ENCODE assay signal across 8 cellular contexts in genomic region chr4:176320976-176321361, GRCh38. TPM values are rescaled to one million over a fixed set of nuclear protein-coding genes. Genes with fewer than 3 reads are reported as not detected.
A peak's percentile ranks its signal among the peaks of the same experiment; 100 is the strongest.
DNase-seq lines count a peak whose midpoint lies in the region; ATAC-seq and TF ChIP-seq lines count a peak whose summit lies in the region.

No MANE protein-coding gene starts in this region.

- no peaks in the 10 kb centered on the region for H3K27me3 Mint-ChIP-seq in CD4-positive, alpha-beta memory T cell
- peaks cover 0 to 4% (median 0%) of the 10 kb centered on the region in 5 donors for H3K27me3 Mint-ChIP-seq in naive thymus-derived CD4-positive, alpha-beta T cell

- no peaks in the 10 kb centered on the region for H3K9me3 Mint-ChIP-seq in CD4-positive, alpha-beta memory T cell
- no peaks in the 10 kb centered on the region for H3K9me3 Mint-ChIP-seq in naive thymus-derived CD4-positive, alpha-beta T cell

- peak overlapping the region; percentile 88 to 97 (median 94) for H3K4me3 Mint-ChIP-seq in CD4-positive, alpha-beta memory T cell
- peak overlapping the region; percentile 83 to 95 (median 91) for H3K4me3 Mint-ChIP-seq in naive thymus-derived CD4-positive, alpha-beta T cell

- DNase-seq in CD4-positive, alpha-beta memory T cell = no peak
- DNase-seq in M059J (ENCODE audit: low read depth) (peak; percentile 8), colonic mucosa (no peak), NCI-H2196 (lab: John Stamatoyannopoulos, UW; ENCODE audit: unreplicated experiment) (no peak), DMS153 (lab: John Stamatoyannopoulos, UW) (no peak), SHP77 treated with DMSO at 0.1 percent for 48 hours (lab: John Stamatoyannopoulos, UW) (no peak)
- no peak for DNase-seq in naive thymus-derived CD4-positive, alpha-beta T cell

- TF ChIP-seq CTCF in colonic mucosa (IDR thresholded peaks at IDR 0.05) = no peak

- peak overlapping the region; percentile 64 to 97 for H3K9ac ChIP-seq in colonic mucosa (ENCODE audit: low read depth in 2 of 2, low read length in 2 of 2)

- H3K27ac ChIP-seq in CD4-positive, alpha-beta memory T cell (ENCODE audit: low read depth, low read length) = peak overlapping the region; percentile 95
- H3K27ac ChIP-seq in colonic mucosa = peak overlapping the region; percentile 99
- H3K27ac ChIP-seq in naive thymus-derived CD4-positive, alpha-beta T cell (ENCODE audit: low read depth, low read length) = peak overlapping the region; percentile 91

- no peaks in the 10 kb centered on the region for H3K9me3 ChIP-seq in CD4-positive, alpha-beta memory T cell (ENCODE audit: control insufficient read depth in 1 of 2, low read length in 2 of 2)
- H3K9me3 ChIP-seq in colonic mucosa = no peaks in the 10 kb centered on the region
- H3K9me3 ChIP-seq in naive thymus-derived CD4-positive, alpha-beta T cell (ENCODE audit: control insufficient read depth in 2 of 3, low read length in 3 of 3) = no peaks in the 10 kb centered on the region

- H3K36me3 Mint-ChIP-seq in CD4-positive, alpha-beta memory T cell = peaks cover 0 to 20% of the 10 kb centered on the region in 2 donors
- peaks cover 0 to 22% (median 0%) of the 10 kb centered on the region in 5 donors for H3K36me3 Mint-ChIP-seq in naive thymus-derived CD4-positive, alpha-beta T cell

- peaks cover 58% of the 10 kb centered on the region for H3K4me1 ChIP-seq in CD4-positive, alpha-beta memory T cell (ENCODE audit: insufficient read depth, low read length)
- H3K4me1 ChIP-seq in colonic mucosa = peaks cover 3% of the 10 kb centered on the region
- H3K4me1 ChIP-seq in naive thymus-derived CD4-positive, alpha-beta T cell (ENCODE audit: control insufficient read depth in 2 of 2, insufficient read depth in 2 of 2, low read length in 2 of 2) = peaks cover 32 to 35% of the 10 kb centered on the region in 2 donors

- H3K27ac Mint-ChIP-seq in CD4-positive, alpha-beta memory T cell = peak overlapping the region; percentile 91 to 98 (median 96)
- H3K27ac Mint-ChIP-seq in naive thymus-derived CD4-positive, alpha-beta T cell = peak overlapping the region; percentile 85 to 97 (median 92)

- H3K4me3 ChIP-seq in CD4-positive, alpha-beta memory T cell (ENCODE audit: low read length in 2 of 2) = peak overlapping the region; percentile 36 to 59
- H3K4me3 ChIP-seq in colonic mucosa = peak overlapping the region; percentile 76
- H3K4me3 ChIP-seq in naive thymus-derived CD4-positive, alpha-beta T cell (ENCODE audit: low read length) = peak overlapping the region; percentile 85

- no peaks in the 10 kb centered on the region for H3K36me3 ChIP-seq in CD4-positive, alpha-beta memory T cell (ENCODE audit: insufficient read depth, low read length)
- H3K36me3 ChIP-seq in colonic mucosa = no peaks in the 10 kb centered on the region
- H3K36me3 ChIP-seq in naive thymus-derived CD4-positive, alpha-beta T cell (ENCODE audit: control insufficient read depth in 2 of 3, insufficient read depth in 3 of 3, low read length in 3 of 3) = no peaks in the 10 kb centered on the region

- CTCF ChIA-PET in CD4-positive, alpha-beta memory T cell (lab: Charles Lee; ENCODE audit: partially characterized antibody) = interaction anchor here (1.0 kb wide), 2 partner anchors 9 to 20 kb away, joined by 3 read pairs; no protein-coding TSS in a partner anchor
- CTCF ChIA-PET in naive thymus-derived CD4-positive, alpha-beta T cell (lab: Charles Lee) = interaction anchor here (1.5 kb wide), 1 partner anchor 19 kb away, joined by 4 read pairs; no protein-coding TSS in a partner anchor

- H3K4me1 Mint-ChIP-seq in CD4-positive, alpha-beta memory T cell = peaks cover 30 to 67% (median 40%) of the 10 kb centered on the region in 4 donors
- H3K4me1 Mint-ChIP-seq in naive thymus-derived CD4-positive, alpha-beta T cell = peaks cover 30 to 69% (median 54%) of the 10 kb centered on the region in 7 donors

- H3K27me3 ChIP-seq in CD4-positive, alpha-beta memory T cell (ENCODE audit: insufficient read depth, low read length) = no peaks in the 10 kb centered on the region
- H3K27me3 ChIP-seq in colonic mucosa = no peaks in the 10 kb centered on the region
- no peaks in the 10 kb centered on the region for H3K27me3 ChIP-seq in naive thymus-derived CD4-positive, alpha-beta T cell (ENCODE audit: control insufficient read depth in 2 of 2, insufficient read depth in 2 of 2, low read length in 2 of 2)

- ATAC-seq in naive thymus-derived CD4-positive, alpha-beta T cell = no peak
- no peak for ATAC-seq in GM21423 (IDR thresholded peaks at IDR 0.05; ENCODE audit: unreplicated experiment)

- intact Hi-C loops in CD4-positive, alpha-beta memory T cell (cut with micrococcal nuclease) = loop anchor here (1.0 to 5.0 kb wide), 4 partner anchors 18 to 1121 kb away; partner anchors contain the start of genes AGA and SPATA4
- intact Hi-C loops in colonic mucosa (cut with DNase I) = loop anchor here (10.0 kb wide), 1 partner anchor 126 kb away; the partner anchor contains the start of gene SPATA4
- intact Hi-C loops in naive thymus-derived CD4-positive, alpha-beta T cell (cut with micrococcal nuclease) = loop anchor here (1.0 to 10.0 kb wide), 5 partner anchors 256 to 1121 kb away; partner anchors contain the start of genes WDR17 (in 2 of the 2), AGA (in 1 of the 2) and NEIL3 (in 1 of the 2)

- POLR2A ChIA-PET in CD4-positive, alpha-beta memory T cell (lab: Charles Lee; ENCODE audit: partially characterized antibody) = interaction anchor here (1.1 to 3.3 kb wide), 2 partner anchors 14 to 125 kb away, joined by 3 to 20 read pairs; partner anchors contain the start of gene SPATA4
- POLR2A ChIA-PET in naive thymus-derived CD4-positive, alpha-beta T cell (lab: Charles Lee) = no interaction called here

RNA-seq across cellular contexts. Expression of gene SPCS3, which starts 1.2 kb away (rescaled TPM):
- total RNA-seq in CD4-positive, alpha-beta memory T cell = 100 to 1,000 TPM; 193 to 207 TPM
- polyA plus RNA-seq in CD4-positive, alpha-beta memory T cell = 10 to 100 TPM; 62.4 to 74.7 TPM
- 55.2 and 67.2 TPM in 2 replicates for total RNA-seq in M059J (2014; rRNA removed; shearing (Covaris generic))
- total RNA-seq in colonic mucosa = 100 to 1,000 TPM; 116 to 147 TPM
- 100 to 1,000 TPM; 117 to 215 (median 153) TPM for total RNA-seq in naive thymus-derived CD4-positive, alpha-beta T cell
- 10 to 100 TPM; 18.4 to 53.4 TPM for polyA plus RNA-seq in naive thymus-derived CD4-positive, alpha-beta T cell

RNA-seq across cellular contexts. Expression of gene ASB5, which starts 51.9 kb away (rescaled TPM):
- total RNA-seq in CD4-positive, alpha-beta memory T cell = not detected
- polyA plus RNA-seq in CD4-positive, alpha-beta memory T cell = not detected
- total RNA-seq in M059J (2014; rRNA removed; shearing (Covaris generic)) = 0.57 TPM in 1 of 2 replicates, not detected in the other
- 1 to 10 TPM in 1 of 2 donors, not detected in 1; 1.7 TPM for total RNA-seq in colonic mucosa
- not detected for total RNA-seq in naive thymus-derived CD4-positive, alpha-beta T cell
- not detected for polyA plus RNA-seq in naive thymus-derived CD4-positive, alpha-beta T cell
